ENCODE assay signal across 13 cellular contexts in the genomic region with DNA sequence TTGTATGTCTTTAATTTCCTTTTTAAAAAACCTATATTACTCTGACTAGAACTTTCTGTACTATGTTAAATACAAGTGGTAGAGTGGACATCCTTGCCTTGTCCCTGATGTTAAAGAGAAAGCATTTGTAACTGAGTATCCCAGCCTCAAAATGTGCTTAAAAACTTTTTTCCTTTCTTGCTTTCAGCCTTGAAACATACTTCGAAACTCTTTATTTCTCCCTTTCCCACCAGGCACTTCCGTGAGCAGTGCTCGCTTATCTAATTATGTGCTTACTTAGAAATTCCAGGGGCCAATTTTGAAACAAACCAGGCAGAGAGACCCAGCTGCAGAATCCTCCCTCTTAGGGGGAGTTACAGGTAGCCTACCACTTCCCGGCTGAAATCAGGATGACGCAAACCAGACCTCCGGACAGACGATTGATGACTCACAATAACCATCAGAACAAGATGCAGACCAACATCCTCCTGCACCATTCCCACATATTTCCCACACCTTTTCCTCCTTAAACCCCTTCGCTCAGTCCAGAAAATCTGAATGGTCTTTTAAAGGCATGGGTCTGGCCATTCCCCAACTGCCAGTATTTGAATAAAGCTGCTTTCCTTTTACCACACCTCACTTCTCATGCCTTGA. TPM values are rescaled to one million over a fixed set of nuclear protein-coding genes. Genes with fewer than 3 reads are reported as not detected.
"Had no signal": no experiment of that assay in that cellular context is flagged by ENCODE, and none has a peak within 500 bp of the region (broad histone marks: within the 10 kb centered on the region; RNA-seq: fewer than 3 reads in every experiment).

No MANE protein-coding gene starts in this region.

RNA-seq across cellular contexts. Expression of a gene that starts 2.5 kb away (rescaled TPM):
- total RNA-seq: activated T-helper 17 cell treated with anti-CD3 and anti-CD28 coated beads, Interleukin-2, amount 50 U/mL, for 72 hours; ascending aorta; cardiac septum; colonic mucosa; esophagus squamous epithelium; gastrocnemius medialis; heart right ventricle; left ventricle myocardium inferior; posterior vena cava; right atrium auricular region; subcutaneous adipose tissue; T-helper 17 cell; vagina had no signal
- polyA plus RNA-seq: heart right ventricle had no signal

RNA-seq across cellular contexts. Expression of a gene that starts 18.2 kb away (rescaled TPM):
- total RNA-seq: activated T-helper 17 cell treated with anti-CD3 and anti-CD28 coated beads, Interleukin-2, amount 50 U/mL, for 72 hours; ascending aorta; cardiac septum; colonic mucosa; esophagus squamous epithelium; gastrocnemius medialis; heart right ventricle; left ventricle myocardium inferior; posterior vena cava; right atrium auricular region; subcutaneous adipose tissue; T-helper 17 cell; vagina had no signal
- polyA plus RNA-seq: heart right ventricle had no signal

RNA-seq across cellular contexts. Expression of a gene that starts 22.1 kb away (rescaled TPM):
- total RNA-seq: activated T-helper 17 cell treated with anti-CD3 and anti-CD28 coated beads, Interleukin-2, amount 50 U/mL, for 72 hours; ascending aorta; cardiac septum; colonic mucosa; esophagus squamous epithelium; gastrocnemius medialis; left ventricle myocardium inferior; right atrium auricular region; subcutaneous adipose tissue; T-helper 17 cell; vagina had no signal
